ENCODE assay signal across 17 cellular contexts in the genomic region with DNA sequence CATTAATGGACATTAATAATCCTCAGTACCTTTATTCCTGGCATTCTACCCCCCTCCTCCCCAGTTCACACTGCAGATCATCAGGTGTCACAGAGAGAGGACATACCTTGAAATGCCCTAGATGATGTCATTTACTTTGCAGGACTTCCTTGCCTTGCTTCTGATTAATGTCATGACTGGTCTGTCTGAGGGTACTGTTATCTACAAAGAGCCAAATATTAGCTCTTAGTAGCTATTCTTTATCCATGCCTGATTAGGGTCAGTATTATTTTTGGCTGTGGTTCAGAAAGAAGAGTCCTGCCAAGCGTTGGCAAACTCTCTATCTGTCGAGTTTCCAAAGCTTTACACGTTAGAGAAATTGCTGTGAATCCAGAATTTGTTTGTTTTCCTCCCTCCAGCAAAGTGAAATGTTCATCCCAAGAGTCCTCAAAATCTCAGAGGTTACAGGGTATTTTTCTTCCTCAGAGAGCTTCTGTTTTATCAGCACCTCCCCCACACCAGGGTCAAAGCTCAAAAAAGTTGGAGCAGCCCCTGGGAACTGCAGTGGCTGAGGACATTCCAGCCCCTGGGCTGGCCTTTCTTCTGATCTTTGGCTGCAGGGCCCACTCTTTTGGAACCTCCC. TPM values are rescaled to one million over a fixed set of nuclear protein-coding genes. Genes with fewer than 3 reads are reported as not detected.
DNase-seq lines count a peak whose midpoint lies in the region; ATAC-seq and TF ChIP-seq lines count a peak whose summit lies in the region.
"Had no signal": no experiment of that assay in that cellular context is flagged by ENCODE, and none has a peak within 500 bp of the region (broad histone marks: within the 10 kb centered on the region; RNA-seq: fewer than 3 reads in every experiment).

No MANE protein-coding gene starts in this region.

- peaks cover 79% of the 10 kb centered on the region for H3K36me3 ChIP-seq in GM23338 (ENCODE audit: insufficient read depth)
- H3K36me3 ChIP-seq in Panc1 (ENCODE audit: control insufficient read depth, insufficient read depth, low read length): peaks cover 36% of the 10 kb centered on the region
- peaks cover 4% of the 10 kb centered on the region for H3K36me3 ChIP-seq in suprapubic skin

- 30% methylated on average over 3 of the region's 3 CpGs for WGBS in suprapubic skin

- no peak for TF ChIP-seq POLR2A in suprapubic skin (IDR thresholded peaks at IDR 0.05)

- no peak overlapping the region for H2AFZ ChIP-seq in GM23338

- DNase-seq in GM23338 (ENCODE audit: low spot score): no peak
- no peak for DNase-seq in Panc1 (ENCODE audit: low read depth, low spot score)
- no peak for DNase-seq in endothelial cell (ENCODE audit: low spot score)
- no peak for DNase-seq in neural crest cell (ENCODE audit: low read depth, low spot score)
- no peak for DNase-seq in NCI-H2107 (lab: John Stamatoyannopoulos, UW)
- no peak for DNase-seq in suprapubic skin (ENCODE audit: low spot score in 2 of 2)
- no peak for DNase-seq in HFFc6
- DNase-seq: activated CD4-positive, alpha-beta T cell treated with anti-CD3 and anti-CD28 coated beads for 1 hour; activated naive CD4-positive, alpha-beta T cell treated with Interleukin-2 at 50 U/mL for 16 hours; CD4-positive, alpha-beta memory T cell; islet precursor cell; NCI-H1105 treated with DMSO at 0.1 percent for 48 hours; NCI-H526; stimulated activated naive B cell treated with anti-CD40 and anti-IgM and Interleukin-4, amounts not matched to agents 10 μg/mL and 1 μg/mL and 100 μg/mL, for 72 hours had no signal

- no peaks in the 10 kb centered on the region for H3K9me3 ChIP-seq in Panc1 (ENCODE audit: control insufficient read depth, insufficient read depth, low read depth, low read length)
- no peaks in the 10 kb centered on the region for H3K9me3 ChIP-seq in suprapubic skin
- H3K9me3 ChIP-seq: neutrophil, SJSA1 had no signal

- H3K4me1 ChIP-seq in GM23338 (ENCODE audit: insufficient read depth) (peaks cover 52% of the 10 kb centered on the region), Panc1 (ENCODE audit: control insufficient read depth, insufficient read depth, low read length) (peaks cover 89% of the 10 kb centered on the region), suprapubic skin (peaks cover 8% of the 10 kb centered on the region)

- H3K79me2 ChIP-seq in GM23338 (replicated peaks; ENCODE audit: insufficient read depth): peaks cover 45% of the 10 kb centered on the region

- peak overlapping the region; percentile 57 for H3K4me2 ChIP-seq in GM23338

- peaks cover 87% of the 10 kb centered on the region for H3K36me3 Mint-ChIP-seq in GM23338 (ENCODE audit: low read depth)
- peaks cover 76% of the 10 kb centered on the region for H3K36me3 Mint-ChIP-seq in endothelial cell (ENCODE audit: low read depth, unreplicated experiment)
- H3K36me3 Mint-ChIP-seq in neural crest cell (ENCODE audit: low read depth): peaks cover 72% of the 10 kb centered on the region
- peaks cover 25% of the 10 kb centered on the region for H3K36me3 Mint-ChIP-seq in HFFc6 (ENCODE audit: low read depth)

- CTCF ChIA-PET in Panc1 (lab: Charles Lee): no interaction called here

- H3K27me3 Mint-ChIP-seq in GM23338 (ENCODE audit: insufficient read depth, low read depth, poor library complexity) (peaks cover 7% of the 10 kb centered on the region), endothelial cell (ENCODE audit: unreplicated experiment) (peaks cover 7% of the 10 kb centered on the region), neural crest cell (ENCODE audit: low read depth) (no peaks in the 10 kb centered on the region), HFFc6 (ENCODE audit: insufficient read depth) (peaks cover 2% of the 10 kb centered on the region; the same call in 1 of the 2 replicates)
- H3K27me3 Mint-ChIP-seq: CD4-positive, alpha-beta memory T cell; stimulated activated naive B cell treated with anti-CD40 and anti-IgM and Interleukin-4, amounts not matched to agents 10 μg/mL and 1 μg/mL and 100 μg/mL, for 72 hours had no signal

- H3K9me2 ChIP-seq in GM23338 (ENCODE audit: insufficient read depth): no peaks in the 10 kb centered on the region

- H3K4me1 Mint-ChIP-seq in GM23338 (peaks cover 46% of the 10 kb centered on the region), endothelial cell (ENCODE audit: unreplicated experiment) (peaks cover 77% of the 10 kb centered on the region), neural crest cell (peaks cover 89% of the 10 kb centered on the region), HFFc6 (ENCODE audit: low read depth) (peaks cover 22% of the 10 kb centered on the region)

- TF ChIP-seq EP300 in suprapubic skin (IDR thresholded peaks at IDR 0.05): no peak

- H4K20me1 ChIP-seq in GM23338 (replicated peaks; ENCODE audit: insufficient read depth): peaks cover 71% of the 10 kb centered on the region

- POLR2A ChIA-PET in Panc1 (lab: Charles Lee): interaction anchor here (0.9 kb wide), 1 partner anchor 13 kb away, joined by 4 read pairs; no protein-coding TSS in a partner anchor

- no TSS peak for BruUV-seq in Panc1 (replicated peaks; lab: Mats Ljungman, UMichigan)

- in situ Hi-C loops in Panc1 (cut with HindIII; ENCODE audit: low pct_unique_long_range_greater_than_20kb, low sequenced_read_pairs): no loop called here

- TF ChIP-seq CTCF in GM23338 (conservative IDR thresholded peaks at IDR 0.05; ENCODE audit: low read depth in 2 of 2): no peak
- no peak for TF ChIP-seq CTCF in Panc1 (IDR thresholded peaks at IDR 0.05)
- no peak for TF ChIP-seq CTCF in endothelial cell (IDR thresholded peaks at IDR 0.05; ENCODE audit: unreplicated experiment)
- TF ChIP-seq CTCF in neural crest cell (conservative IDR thresholded peaks at IDR 0.05): no peak
- TF ChIP-seq CTCF in suprapubic skin (IDR thresholded peaks at IDR 0.05): no peak
- no peak for TF ChIP-seq CTCF in HFFc6 (IDR thresholded peaks at IDR 0.05)

- H3K27ac Mint-ChIP-seq in GM23338 (peak overlapping the region; percentile 85), endothelial cell (ENCODE audit: unreplicated experiment) (peak overlapping the region; percentile 81), neural crest cell (ENCODE audit: unreplicated experiment) (peak overlapping the region; percentile 66), HFFc6 (no peak overlapping the region)
- H3K27ac Mint-ChIP-seq: stimulated activated naive B cell treated with anti-CD40 and anti-IgM and Interleukin-4, amounts not matched to agents 10 μg/mL and 1 μg/mL and 100 μg/mL, for 72 hours had no signal

- H3K4me3 ChIP-seq in GM23338 (no peak overlapping the region), Panc1 (ENCODE audit: low read depth in 2 of 2, low read length in 2 of 2) (no peak overlapping the region), suprapubic skin (no peak overlapping the region)
- H3K4me3 ChIP-seq: coronary artery, SJSA1 had no signal

- H3K27me3 ChIP-seq in GM23338 (ENCODE audit: insufficient read depth) (no peaks in the 10 kb centered on the region), Panc1 (ENCODE audit: control insufficient read depth, insufficient read depth, low read length) (no peaks in the 10 kb centered on the region), suprapubic skin (no peaks in the 10 kb centered on the region)
- H3K27me3 ChIP-seq: neutrophil, SJSA1 had no signal

- H3F3A ChIP-seq in GM23338 (replicated peaks; ENCODE audit: low read depth): peaks cover 65% of the 10 kb centered on the region

- H3K27ac ChIP-seq in GM23338 (ENCODE audit: low read depth) (peak overlapping the region; percentile 93), Panc1 (ENCODE audit: low read length) (peak overlapping the region; percentile 74), suprapubic skin (no peak overlapping the region)
- H3K27ac ChIP-seq: coronary artery, neutrophil, SJSA1 had no signal

- H3K4me3 Mint-ChIP-seq in GM23338 (no peak overlapping the region), endothelial cell (ENCODE audit: unreplicated experiment) (peak overlapping the region; percentile 68), neural crest cell (peak overlapping the region; percentile 58), HFFc6 (no peak overlapping the region)
- H3K4me3 Mint-ChIP-seq: CD4-positive, alpha-beta memory T cell; stimulated activated naive B cell treated with anti-CD40 and anti-IgM and Interleukin-4, amounts not matched to agents 10 μg/mL and 1 μg/mL and 100 μg/mL, for 72 hours had no signal

- ATAC-seq in GM23338: no peak
- ATAC-seq in Panc1: no peak
- ATAC-seq: stimulated activated naive B cell treated with anti-CD40 and anti-IgM and Interleukin-4, amounts not matched to agents 10 μg/mL and 1 μg/mL and 100 μg/mL, for 72 hours had no signal

- H3K9me3 Mint-ChIP-seq in GM23338 (no peaks in the 10 kb centered on the region), endothelial cell (ENCODE audit: unreplicated experiment) (no peaks in the 10 kb centered on the region), neural crest cell (no peaks in the 10 kb centered on the region), HFFc6 (no peaks in the 10 kb centered on the region)
- H3K9me3 Mint-ChIP-seq: CD4-positive, alpha-beta memory T cell; stimulated activated naive B cell treated with anti-CD40 and anti-IgM and Interleukin-4, amounts not matched to agents 10 μg/mL and 1 μg/mL and 100 μg/mL, for 72 hours had no signal

- intact Hi-C loops in Panc1 (cut with micrococcal nuclease; ENCODE audit: unreplicated experiment): no loop called here

RNA-seq across cellular contexts. Expression of a gene that starts 12.6 kb away (rescaled TPM):
- total RNA-seq in GM23338 (2014; rRNA removed; shearing (Covaris generic)): 781 and 816 TPM in 2 replicates
- polyA plus RNA-seq in GM23338 (2016; fragmentation: Nextera tagmentation; extraction: Ambion mirVana): 325 and 338 TPM in 2 replicates
- total RNA-seq in Panc1 (2021; ENCODE audit: unreplicated experiment) (1,345 TPM), endothelial cell (ENCODE audit: unreplicated experiment) (627 TPM), neural crest cell (969 and 975 TPM in 2 replicates), suprapubic skin (10 to 100 TPM; 24.3 to 53.9 (median 49.7) TPM)
- polyA plus RNA-seq in Panc1 (2012; ENCODE audit: insufficient read length): 948 TPM
- 10 to 100 TPM; 11.5 to 16.8 (median 14.9) TPM for total RNA-seq in HFFc6 (2021; fragmentation: NEBNext Ultra II Directional; extraction: Animal tissue kit (Norgen Biotek cat#: 25700))

RNA-seq across cellular contexts. Expression of a gene that starts 29.6 kb away (rescaled TPM):
- total RNA-seq in GM23338 (2014; rRNA removed; shearing (Covaris generic)): not detected in 2 replicates
- not detected in 2 replicates for polyA plus RNA-seq in GM23338 (2016; fragmentation: Nextera tagmentation; extraction: Ambion mirVana)
- total RNA-seq in Panc1 (2021; ENCODE audit: unreplicated experiment) (not detected), endothelial cell (ENCODE audit: unreplicated experiment) (0.44 TPM), neural crest cell (0.14 TPM in 1 of 2 replicates, not detected in the other), suprapubic skin (not detected)
- polyA plus RNA-seq in Panc1 (2012; ENCODE audit: insufficient read length): not detected
- total RNA-seq in HFFc6 (2021; fragmentation: NEBNext Ultra II Directional; extraction: Animal tissue kit (Norgen Biotek cat#: 25700)): not detected
- total RNA-seq: CD4-positive, alpha-beta memory T cell; SJSA1 had no signal
- polyA plus RNA-seq: CD4-positive, alpha-beta memory T cell had no signal

Comparison
In these comparisons a context has a peak if more than half of its experiments do, and no peak if none do; other contexts are left out.
1. H3K4me3 Mint-ChIP-seq: peak in endothelial cell (single experiment) and neural crest cell (single experiment); none in GM23338 (single experiment) and HFFc6 (single experiment).
2. RNA of a gene that starts 12.6 kb away (total RNA-seq): 1,345 TPM in Panc1 (single experiment), 969 to 975 TPM in neural crest cell, 781 to 816 TPM in GM23338 and 627 TPM in endothelial cell (single experiment); 24.3 to 53.9 TPM in suprapubic skin and 11.5 to 16.8 TPM in HFFc6; every median in the first group is over 10 times any median in the second.